ENCODE assay signal across 12 cellular contexts in the genomic region with DNA sequence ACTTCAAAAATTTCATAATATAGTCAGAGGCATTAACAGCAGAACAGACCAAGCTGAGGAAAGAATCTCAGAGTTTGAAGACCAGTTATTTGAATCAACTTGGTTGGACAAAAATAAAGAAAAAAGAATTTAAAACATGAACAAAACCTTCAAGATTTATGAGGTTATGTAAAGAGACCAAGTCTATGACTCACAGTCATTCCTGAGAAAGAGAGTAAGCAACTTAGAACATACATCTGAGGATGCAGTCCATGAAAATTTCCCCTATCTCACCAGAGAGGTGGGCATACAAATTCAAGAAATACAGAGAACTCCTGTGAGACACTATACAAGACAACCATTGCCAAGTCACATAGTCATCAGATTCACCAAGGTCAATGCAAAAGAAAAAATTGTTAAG.
"Had no signal": no experiment of that assay in that cellular context is flagged by ENCODE, and none has a peak within 500 bp of the region (broad histone marks: within the 10 kb centered on the region; RNA-seq: fewer than 3 reads in every experiment).

No MANE protein-coding gene starts in this region.

- H3K27me3 ChIP-seq: hepatocyte had no signal

- H3K79me2 ChIP-seq: hepatocyte had no signal

- H3K36me3 ChIP-seq: left ventricle myocardium inferior had no signal

- H3K4me3 ChIP-seq: hepatocyte, left ventricle myocardium inferior had no signal

- H3K27ac ChIP-seq: epithelial cell of prostate, hepatocyte, left ventricle myocardium inferior had no signal

- H3K9me3 ChIP-seq: left ventricle myocardium inferior had no signal

- DNase-seq: activated CD4-positive, alpha-beta T cell treated with anti-CD3 and anti-CD28 coated beads, Interleukin-2, amount 10 ng/mL, durations not matched to agents 7 days and 5 days; activated CD8-positive, alpha-beta memory T cell treated with anti-CD3 and anti-CD28 coated beads, Interleukin-2, amount 50 U/mL, for 48 hours; activated gamma-delta T cell treated with Interleukin-2 at 50 U/mL for 16 hours; activated naive CD8-positive, alpha-beta T cell treated with anti-CD3 and anti-CD28 coated beads for 36 hours; dermis blood vessel endothelial cell; effector memory CD8-positive, alpha-beta T cell; left ventricle myocardium inferior; natural killer cell; nucleus accumbens; small intestine had no signal

- H2AFZ ChIP-seq: hepatocyte had no signal

- H3K4me2 ChIP-seq: hepatocyte had no signal

- H3K4me1 ChIP-seq: left ventricle myocardium inferior had no signal
